Comparison of ENCODE assay signal across 9 cellular contexts in genomic region chr9:105007143-105007542, GRCh38.
DNase-seq lines count a peak whose midpoint lies in the region; ATAC-seq and TF ChIP-seq lines count a peak whose summit lies in the region.
"Had no signal": no experiment of that assay in that cellular context is flagged by ENCODE, and none has a peak within 500 bp of the region (broad histone marks: within the 10 kb centered on the region; RNA-seq: fewer than 3 reads in every experiment).

No MANE protein-coding gene starts in this region.

- H3K27ac Mint-ChIP-seq in MCF 10A (ENCODE audit: low read depth, unreplicated experiment), result no peak overlapping the region
- H3K27ac Mint-ChIP-seq: nephron had no signal

- H3K36me3 Mint-ChIP-seq in MCF 10A (ENCODE audit: insufficient read depth, unreplicated experiment), result no peaks in the 10 kb centered on the region

- POLR2A ChIA-PET in MCF 10A (lab: Yijun Ruan, JAX), result interaction anchor here (0.7 to 1.2 kb wide), 8 partner anchors 11 to 1889 kb away, joined by 3 to 6 read pairs (median 3); no protein-coding TSS in a partner anchor

- BruUV-seq in MCF 10A (replicated peaks; lab: Mats Ljungman, UMichigan), result no TSS peak

- H3K9me3 ChIP-seq in Loucy (ENCODE audit: insufficient read depth, low read depth, low read length), result no peaks in the 10 kb centered on the region

- H3K9me3 Mint-ChIP-seq in MCF 10A (ENCODE audit: unreplicated experiment), result no peaks in the 10 kb centered on the region

- no peaks in the 10 kb centered on the region for H3K27me3 Mint-ChIP-seq in MCF 10A (ENCODE audit: insufficient read depth, unreplicated experiment)

- H2AFZ ChIP-seq in Loucy (ENCODE audit: low read length), result 0 out of 2 replicates have a peak overlapping the region, but pooled peaks have one; percentile 33

- ATAC-seq in HG02973 (IDR thresholded peaks at IDR 0.05; ENCODE audit: unreplicated experiment) (no peak), GM21825 (IDR thresholded peaks at IDR 0.05; ENCODE audit: unreplicated experiment) (no peak), HG02884 (IDR thresholded peaks at IDR 0.05; ENCODE audit: unreplicated experiment) (no peak)

- CTCF ChIA-PET in MCF 10A (lab: Yijun Ruan, JAX), result interaction anchor here (0.5 to 1.4 kb wide), 3 partner anchors 57 to 178 kb away, joined by 3 to 6 read pairs (median 4); no protein-coding TSS in a partner anchor

- H3K9me2 ChIP-seq in Loucy (replicated peaks; ENCODE audit: low read depth, low read length), result no peaks in the 10 kb centered on the region

- intact Hi-C loops in MCF 10A (cut with micrococcal nuclease), result no loop called here

- no peak overlapping the region for H3K4me2 ChIP-seq in Loucy (ENCODE audit: low read depth, low read length, poor library complexity, severe bottlenecking)

- no peak overlapping the region for H3K4me3 Mint-ChIP-seq in MCF 10A (ENCODE audit: unreplicated experiment)
- H3K4me3 Mint-ChIP-seq: nephron had no signal

- H4K20me1 ChIP-seq in Loucy (ENCODE audit: insufficient read depth, low read length, poor library complexity, severe bottlenecking), result no peaks in the 10 kb centered on the region

- no peak overlapping the region for H3K4me3 ChIP-seq in AG09309 (ENCODE audit: control insufficient read depth, low read depth, low read length)
- no peak overlapping the region for H3K4me3 ChIP-seq in Loucy (ENCODE audit: low read length, poor library complexity, severe bottlenecking)

- no peaks in the 10 kb centered on the region for H3K79me2 ChIP-seq in Loucy (ENCODE audit: insufficient read depth, low read length)

- no peak overlapping the region for H3K9ac ChIP-seq in Loucy (ENCODE audit: low read depth, low read length, poor library complexity, severe bottlenecking)

- DNase-seq in AG09309 (ENCODE audit: low read depth), result peak; percentile 84
- DNase-seq in MCF 10A (ENCODE audit: unreplicated experiment), result peak; percentile 85
- peak; percentile 6 for DNase-seq in midbrain (lab: John Stamatoyannopoulos, UW)
- DNase-seq in germinal center (ENCODE audit: low spot score), result no peak

- H3K4me1 Mint-ChIP-seq in MCF 10A (ENCODE audit: insufficient read depth, unreplicated experiment), result peaks cover 13% of the 10 kb centered on the region
- H3K4me1 Mint-ChIP-seq: nephron had no signal

- no peaks in the 10 kb centered on the region for H3F3A ChIP-seq in Loucy (ENCODE audit: low read depth)

- no peaks in the 10 kb centered on the region for H3K36me3 ChIP-seq in Loucy (ENCODE audit: insufficient read depth, low read length)

- no peaks in the 10 kb centered on the region for H3K27me3 ChIP-seq in Loucy (ENCODE audit: insufficient read depth, low read length, poor library complexity, severe bottlenecking)

- TF ChIP-seq CTCF in AG09309 (IDR thresholded peaks at IDR 0.05; ENCODE audit: control insufficient read depth, insufficient read depth, low read depth, low read length, missing control alignments) (no peak), Loucy (conservative IDR thresholded peaks at IDR 0.05; ENCODE audit: low read length) (no peak), MCF 10A (IDR thresholded peaks at IDR 0.05; ENCODE audit: unreplicated experiment) (no peak)

- peaks cover 6% of the 10 kb centered on the region for H3K4me1 ChIP-seq in Loucy (ENCODE audit: insufficient read depth, low read length, poor library complexity, severe bottlenecking)
